Comparison of ENCODE assay signal across 8 cellular contexts in the genomic region with DNA sequence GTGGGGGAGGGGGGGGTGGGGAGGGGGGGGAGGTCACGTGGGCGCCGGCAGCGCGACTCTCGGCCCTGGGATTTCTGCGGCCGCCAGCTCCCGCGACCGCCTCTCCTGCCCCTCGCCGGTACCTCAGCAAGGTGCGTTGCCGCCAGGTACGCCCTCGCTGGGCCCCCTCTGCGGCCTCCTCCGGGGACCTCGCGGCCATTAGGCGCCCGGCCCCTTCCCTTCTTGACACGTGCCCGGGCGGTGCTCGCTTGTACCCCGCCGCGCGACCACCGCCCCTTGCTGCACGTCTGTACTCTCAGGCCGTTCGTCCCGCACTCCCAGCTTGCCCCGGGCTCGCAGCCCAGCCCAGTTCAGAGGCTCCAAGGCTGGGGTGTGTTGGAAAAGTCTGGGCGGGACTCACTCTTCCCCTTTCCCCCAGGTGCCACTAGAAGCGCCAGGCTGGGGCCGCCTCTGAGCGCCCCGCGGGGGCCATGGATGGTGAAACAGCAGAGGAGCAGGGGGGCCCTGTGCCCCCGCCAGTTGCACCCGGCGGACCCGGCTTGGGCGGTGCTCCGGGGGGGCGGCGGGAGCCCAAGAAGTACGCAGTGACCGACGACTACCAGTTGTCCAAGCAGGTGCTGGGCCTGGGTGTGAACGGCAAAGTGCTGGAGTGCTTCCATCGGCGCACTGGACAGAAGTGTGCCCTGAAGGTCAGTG. TPM values are rescaled to one million over a fixed set of nuclear protein-coding genes. Genes with fewer than 3 reads are reported as not detected.
DNase-seq lines count a peak whose midpoint lies in the region; ATAC-seq and TF ChIP-seq lines count a peak whose summit lies in the region.

Gene MAPKAPK3 (plus strand): TSS at position 56 of the 696 bp plus-strand sequence. CDS start 415 bp downstream, at position 471.

- H3K27ac ChIP-seq in KMS-11 (peak within 1 kb of the TSS; percentile 53), foreskin keratinocyte (peak within 1 kb of the TSS; percentile 60), parathyroid adenoma (peak within 1 kb of the TSS; percentile 91)

- H3K4me1 ChIP-seq in KMS-11 (ENCODE audit: low read depth, poor library complexity, severe bottlenecking) (peaks cover 18% of the 10 kb centered on the region), foreskin keratinocyte (no peaks in the 10 kb centered on the region), parathyroid adenoma (peaks cover 23% of the 10 kb centered on the region)

- H3K4me3 ChIP-seq in KMS-11 (IDR thresholded peaks at IDR 0.05; ENCODE audit: insufficient read depth, low read depth, low read length) (peak within 1 kb of the TSS; percentile 20), parathyroid adenoma (ENCODE audit: low read depth, low read length) (peak within 1 kb of the TSS; percentile 79)

- TF ChIP-seq CTCF in KMS-11 (conservative IDR thresholded peaks at IDR 0.05; ENCODE audit: low read depth, low read length), result no peak
- TF ChIP-seq CTCF in foreskin keratinocyte (conservative IDR thresholded peaks at IDR 0.05), result no peak
- TF ChIP-seq CTCF in parathyroid adenoma (IDR thresholded peaks at IDR 0.05), result no peak

- no peaks in the 10 kb centered on the region for H3K9me3 ChIP-seq in parathyroid adenoma (ENCODE audit: control insufficient read depth, low read length)

- H3K36me3 ChIP-seq in KMS-11 (ENCODE audit: insufficient read depth), result no peaks in the 10 kb centered on the region
- no peaks in the 10 kb centered on the region for H3K36me3 ChIP-seq in parathyroid adenoma (ENCODE audit: control insufficient read depth, insufficient read depth, low read length)

- DNase-seq in GM03348 (ENCODE audit: low spot score), result peak; percentile 50
- peak; percentile 54 for DNase-seq in activated CD8-positive, alpha-beta memory T cell treated with anti-CD3 and anti-CD28 coated beads, Interleukin-2, amount 50 U/mL, for 4 hours
- no peak for DNase-seq in foreskin keratinocyte
- no peak for DNase-seq in 8988T

- H3K4me2 ChIP-seq in KMS-11 (peak within 1 kb of the TSS; percentile 78), parathyroid adenoma (ENCODE audit: low read length) (peak within 1 kb of the TSS; percentile 87)

- peak; percentile 12 for ATAC-seq in GM21526 (IDR thresholded peaks at IDR 0.05; ENCODE audit: low FRiP score, unreplicated experiment)
- ATAC-seq in foreskin keratinocyte, result peak; percentile 30
- no peak for ATAC-seq in HG03378 (IDR thresholded peaks at IDR 0.05; ENCODE audit: unreplicated experiment)

- H3K9ac ChIP-seq in KMS-11, result peak within 1 kb of the TSS; percentile 90
- peak within 1 kb of the TSS; percentile 82 for H3K9ac ChIP-seq in parathyroid adenoma

- H3K79me2 ChIP-seq in KMS-11 (ENCODE audit: insufficient read depth, low read depth), result no peaks in the 10 kb centered on the region
- H3K79me2 ChIP-seq in parathyroid adenoma, result peaks cover 26% of the 10 kb centered on the region

- no peaks in the 10 kb centered on the region for H3K27me3 ChIP-seq in KMS-11 (ENCODE audit: insufficient read depth, low read depth)
- no peaks in the 10 kb centered on the region for H3K27me3 ChIP-seq in foreskin keratinocyte
- H3K27me3 ChIP-seq in parathyroid adenoma (ENCODE audit: control insufficient read depth, insufficient read depth, low read length), result no peaks in the 10 kb centered on the region

- H2AFZ ChIP-seq in KMS-11 (ENCODE audit: low read depth), result peak within 1 kb of the TSS; percentile 71
- H2AFZ ChIP-seq in parathyroid adenoma, result peak within 1 kb of the TSS; percentile 92

- no peaks in the 10 kb centered on the region for H4K20me1 ChIP-seq in KMS-11 (ENCODE audit: insufficient read depth)

RNA-seq across cellular contexts. Expression of gene MAPKAPK3, which starts in this region (rescaled TPM):
- total RNA-seq in foreskin keratinocyte, result 115 and 118 TPM in 2 replicates
- polyA plus RNA-seq in foreskin keratinocyte, result 104 and 110 TPM in 2 replicates

Comparison
In these comparisons a context has a peak if more than half of its experiments do, and no peak if none do; other contexts are left out.
1. DNase-seq: peak in GM03348 (single experiment) and activated CD8-positive, alpha-beta memory T cell treated with anti-CD3 and anti-CD28 coated beads, Interleukin-2, amount 50 U/mL, for 4 hours (single experiment); none in foreskin keratinocyte (0 of 2) and 8988T (single experiment).
2. Peak in every context shown above with its lines, with median percentiles within 50 percentile points of each other: H3K27ac ChIP-seq.